Comparison of ENCODE assay signal across 22 cellular contexts in genomic region chr17:82566129-82566995, GRCh38. TPM values are rescaled to one million over a fixed set of nuclear protein-coding genes. Genes with fewer than 3 reads are reported as not detected.
DNase-seq lines count a peak whose midpoint lies in the region; ATAC-seq, FAIRE-seq and TF ChIP-seq lines count a peak whose summit lies in the region.
"Had no signal": no experiment of that assay in that cellular context is flagged by ENCODE, and none has a peak within 500 bp of the region (broad histone marks: within the 10 kb centered on the region; RNA-seq: fewer than 3 reads in every experiment).

No MANE protein-coding gene starts in this region.

- H3K9me1 ChIP-seq in K562 (ENCODE audit: control insufficient read depth, insufficient read depth, low read length), result peaks cover 4% of the 10 kb centered on the region

- TF ChIP-seq POLR2A in K562 (conservative IDR thresholded peaks at IDR 0.05) (no peak), stomach (IDR thresholded peaks at IDR 0.05) (no peak)

- H2AFZ ChIP-seq in K562 (ENCODE audit: low read depth, low read length), result no peak overlapping the region
- H2AFZ ChIP-seq: hepatocyte had no signal

- in situ Hi-C loops in K562 (cut with MboI), result no loop called here

- H3K4me3 ChIP-seq in K562 (no peak overlapping the region), stomach (no peak overlapping the region)
- H3K4me3 ChIP-seq: GM12878, hepatocyte, sigmoid colon, suprapubic skin had no signal

- peaks cover 8% of the 10 kb centered on the region for H3K36me3 Mint-ChIP-seq in type B pancreatic cell

- TF ChIP-seq EP300 in K562 (IDR thresholded peaks at IDR 0.05; ENCODE audit: low read length) (no peak), stomach (IDR thresholded peaks at IDR 0.05) (no peak)

- no peaks in the 10 kb centered on the region for H3K27me3 ChIP-seq in K562 (ENCODE audit: control insufficient read depth in 2 of 2, insufficient read depth in 2 of 2, low read length in 2 of 2)
- no peaks in the 10 kb centered on the region for H3K27me3 ChIP-seq in stomach
- H3K27me3 ChIP-seq: hepatocyte, sigmoid colon, suprapubic skin had no signal

- WGBS in K562 (ENCODE audit: insufficient coverage, low coverage, missing lambda C conversion rate), result 93% methylated on average over 17 of the region's 18 CpGs
- WGBS in stomach, 5 donors, result 48 to 62% (median 60%) methylated on average over 18 of the region's 18 CpGs

- H3K27ac ChIP-seq in K562 (ENCODE audit: extremely low read depth, low read depth, low read length) (no peak overlapping the region), stomach (peak overlapping the region; percentile 3 to 84 (median 84))
- H3K27ac ChIP-seq: hepatocyte, KMS-11, suprapubic skin, VCaP had no signal

- H4K20me1 ChIP-seq in K562 (replicated peaks; ENCODE audit: control insufficient read depth, insufficient read depth, low read length), result peaks cover 23% of the 10 kb centered on the region

- H3K4me1 Mint-ChIP-seq in type B pancreatic cell (ENCODE audit: unreplicated experiment), result peaks cover 1% of the 10 kb centered on the region

- intact Hi-C loops in K562 (cut with micrococcal nuclease), result no loop called here
- intact Hi-C loops in stomach (cut with DNase I; ENCODE audit: low total_unique reads), result no loop called here

- no peaks in the 10 kb centered on the region for H3K9me3 ChIP-seq in K562 (replicated peaks; ENCODE audit: control insufficient read depth, insufficient read depth, low read depth, low read length)
- H3K9me3 ChIP-seq in stomach, result no peaks in the 10 kb centered on the region
- H3K9me3 ChIP-seq: sigmoid colon, suprapubic skin had no signal

- H3K27ac Mint-ChIP-seq in type B pancreatic cell, result no peak overlapping the region
- H3K27ac Mint-ChIP-seq: activated T-cell treated with anti-CD3 and anti-CD28 coated beads, Interleukin-2, amount 50 U/mL, for 72 hours had no signal

- TF ChIP-seq CTCF in K562 (IDR thresholded peaks at IDR 0.05 in 2 of 3, conservative IDR thresholded peaks at IDR 0.05 in 1 of 3; ENCODE audit: insufficient read depth in 2 of 3, low read depth in 1 of 3, low read length in 3 of 3), result no peak
- no peak for TF ChIP-seq CTCF in stomach (IDR thresholded peaks at IDR 0.05)
- TF ChIP-seq CTCF in type B pancreatic cell (conservative IDR thresholded peaks at IDR 0.05), result no peak

- no peak overlapping the region for H3K4me3 Mint-ChIP-seq in type B pancreatic cell
- H3K4me3 Mint-ChIP-seq: activated T-cell treated with anti-CD3 and anti-CD28 coated beads, Interleukin-2, amount 50 U/mL, for 72 hours had no signal

- no peak for ATAC-seq in K562
- ATAC-seq in left lobe of liver, result peak; percentile 61
- no peak for ATAC-seq in HG03521 (IDR thresholded peaks at IDR 0.05; ENCODE audit: unreplicated experiment)
- ATAC-seq: activated T-cell treated with anti-CD3 and anti-CD28 coated beads, Interleukin-2, amount 50 U/mL, for 72 hours; GM12878 had no signal

- BruUV-seq in K562 (replicated peaks; lab: Mats Ljungman, UMichigan), result no TSS peak

- FAIRE-seq in K562 (lab: Jason Lieb, UNC), result no peak
- FAIRE-seq: bronchial epithelial cell, GM12878 had no signal

- DNase-seq in NCI-H146 treated with DMSO at 0.1 percent for 48 hours (lab: John Stamatoyannopoulos, UW; ENCODE audit: unreplicated experiment) (peak; percentile 28), K562 (ENCODE audit: extremely low read depth in 1 of 4, low spot score in 3 of 4) (no peak), left lobe of liver (ENCODE audit: low spot score) (no peak), stomach (no peak), type B pancreatic cell (ENCODE audit: extremely low spot score, unreplicated experiment) (no peak)
- DNase-seq in stimulated activated CD4-positive, alpha-beta T cell treated with anti-CD3 and anti-CD28 coated beads, Interleukin-4, amount 100 ng/mL, for 24 hours, result no peak
- DNase-seq: activated T-cell treated with anti-CD3 and anti-CD28 coated beads, Interleukin-2, amount 50 U/mL, for 72 hours; Calu3; GDM1; NCI-H1105; NCI-H446 treated with DMSO at 0.1 percent for 48 hours; occipital lobe; sigmoid colon; stimulated activated CD4-positive, alpha-beta T cell treated with anti-CD3 and anti-CD28 coated beads, Interleukin-2, amount 100 ng/mL, for 24 hours; T-helper 1 cell had no signal

- H3K36me3 ChIP-seq in K562 (ENCODE audit: control insufficient read depth, insufficient read depth, low read length), result peaks cover 77% of the 10 kb centered on the region
- H3K36me3 ChIP-seq in stomach, result peaks cover 17 to 60% (median 56%) of the 10 kb centered on the region in 4 donors

- H3K9me3 Mint-ChIP-seq in type B pancreatic cell, result no peaks in the 10 kb centered on the region
- H3K9me3 Mint-ChIP-seq: activated T-cell treated with anti-CD3 and anti-CD28 coated beads, Interleukin-2, amount 50 U/mL, for 72 hours had no signal

- no peak overlapping the region for H3K4me2 ChIP-seq in K562 (ENCODE audit: insufficient read depth, low read length)
- H3K4me2 ChIP-seq: hepatocyte, KMS-11 had no signal

- no peaks in the 10 kb centered on the region for H3K27me3 Mint-ChIP-seq in type B pancreatic cell

- POLR2A ChIA-PET in K562 (lab: Yijun Ruan, JAX), result no interaction called here

- H3K79me2 ChIP-seq in K562 (ENCODE audit: control insufficient read depth, insufficient read depth, low read length), result peaks cover 79% of the 10 kb centered on the region

- H3K4me1 ChIP-seq in K562 (replicated peaks in 1 of 2; ENCODE audit: control insufficient read depth in 2 of 2, insufficient read depth in 2 of 2, low read length in 2 of 2) (peaks cover 0 to 10% of the 10 kb centered on the region in 2 experiments; a peak in 2 of 5 replicates), stomach (peaks cover 60 to 84% (median 72%) of the 10 kb centered on the region in 4 donors)

- CTCF ChIA-PET in K562 (lab: Yijun Ruan, JAX; ENCODE audit: low intra/inter-chr PET ratio), result no interaction called here

- no peak for TF ChIP-seq RAD21 in K562 (CRISPR knock-in tag; conservative IDR thresholded peaks at IDR 0.05 in 1 of 2, IDR thresholded peaks at IDR 0.05 in 1 of 2)

- no peak overlapping the region; a peak in 1 of 4 replicates for H3K9ac ChIP-seq in K562 (ENCODE audit: insufficient read depth in 1 of 2, low read depth in 2 of 2, low read length in 2 of 2)
- H3K9ac ChIP-seq: KMS-11 had no signal

TF ChIP-seq in K562, 482 proteins besides CTCF, POLR2A, EP300 and RAD21:
- TF ChIP-seq, protein P1, sequence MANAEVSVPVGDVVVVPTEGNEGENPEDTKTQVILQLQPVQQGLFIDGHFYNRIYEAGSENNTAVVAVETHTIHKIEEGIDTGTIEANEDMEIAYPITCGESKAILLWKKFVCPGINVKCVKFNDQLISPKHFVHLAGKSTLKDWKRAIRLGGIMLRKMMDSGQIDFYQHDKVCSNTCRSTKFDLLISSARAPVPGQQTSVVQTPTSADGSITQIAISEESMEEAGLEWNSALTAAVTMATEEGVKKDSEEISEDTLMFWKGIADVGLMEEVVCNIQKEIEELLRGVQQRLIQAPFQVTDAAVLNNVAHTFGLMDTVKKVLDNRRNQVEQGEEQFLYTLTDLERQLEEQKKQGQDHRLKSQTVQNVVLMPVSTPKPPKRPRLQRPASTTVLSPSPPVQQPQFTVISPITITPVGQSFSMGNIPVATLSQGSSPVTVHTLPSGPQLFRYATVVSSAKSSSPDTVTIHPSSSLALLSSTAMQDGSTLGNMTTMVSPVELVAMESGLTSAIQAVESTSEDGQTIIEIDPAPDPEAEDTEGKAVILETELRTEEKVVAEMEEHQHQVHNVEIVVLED (CRISPR knock-in tag; IDR thresholded peaks at IDR 0.05), result no peak
- peak; percentile 24; the same call in 1 of the 2 replicates for TF ChIP-seq POLR2G (IDR thresholded peaks at IDR 0.05; ENCODE audit: low read depth, low read length)

RNA-seq across cellular contexts. Expression of gene FOXK2, which starts 46.8 kb away (rescaled TPM):
- 166 and 251 TPM in 2 replicates for total RNA-seq in K562 (2011; cell fraction: chromatin; rRNA removed; ENCODE audit: low replicate concordance)
- total RNA-seq in K562 (2011; cell fraction: nucleolus; rRNA removed), result 125 and 127 TPM in 2 replicates
- total RNA-seq in K562 (2011; cell fraction: nucleoplasm; rRNA removed), result 127 and 131 TPM in 2 replicates
- total RNA-seq in K562 (2014; rRNA removed) (41.5 and 56.9 TPM in 2 replicates), K562 (2014; rRNA removed; fragmentation: Illumina TruSeq; extraction: Trizol) (41.2 and 44.1 TPM in 2 replicates), K562 (2015; rRNA removed; fragmentation: Illumina TruSeq; extraction: Trizol) (52.0 and 52.4 TPM in 2 replicates), K562 (2021) (86.0 and 93.2 TPM in 2 replicates), left lobe of liver (16.2 TPM), stomach (10 to 100 TPM; 31.7 to 71.8 (median 36.7) TPM), type B pancreatic cell (ENCODE audit: low replicate concordance) (59.5 and 75.5 TPM in 2 replicates)
- polyA plus RNA-seq in K562 (2011; rRNA removed) (47.2 and 52.2 TPM in 2 replicates), K562 (2014; fragmentation: Illumina TruSeq; extraction: Trizol) (56.1 and 65.8 TPM in 2 replicates), K562 (2014; fragmentation: Nextera tagmentation; extraction: Ambion mirVana) (1 to 10 TPM; 3.0 to 4.2 TPM), K562 (2014; rRNA removed) (39.6 and 41.9 TPM in 2 replicates), stomach (10 to 100 TPM; 12.8 to 15.6 (median 15.0) TPM)
- 38.3 and 50.0 TPM in 2 replicates for polyA plus RNA-seq in K562 (2011; cell fraction: cytosol; rRNA removed)
- 35.3 and 49.9 TPM in 2 replicates for polyA plus RNA-seq in K562 (2011; cell fraction: nucleus; rRNA removed)
- 36.6 and 41.2 TPM in 2 replicates for polyA plus RNA-seq in K562 (2012)
- 40.7 and 56.5 TPM in 2 replicates for polyA minus RNA-seq in K562 (2011; rRNA and poly(A)+ RNA removed)
- 73.7 and 76.9 TPM in 2 replicates for polyA minus RNA-seq in K562 (2011; cell fraction: cytosol; rRNA and poly(A)+ RNA removed)
- 35.9 and 60.9 TPM in 2 replicates for polyA minus RNA-seq in K562 (2011; cell fraction: nucleus; rRNA and poly(A)+ RNA removed)
